8 cellular contexts compared by ENCODE assay signal in the genomic region with DNA sequence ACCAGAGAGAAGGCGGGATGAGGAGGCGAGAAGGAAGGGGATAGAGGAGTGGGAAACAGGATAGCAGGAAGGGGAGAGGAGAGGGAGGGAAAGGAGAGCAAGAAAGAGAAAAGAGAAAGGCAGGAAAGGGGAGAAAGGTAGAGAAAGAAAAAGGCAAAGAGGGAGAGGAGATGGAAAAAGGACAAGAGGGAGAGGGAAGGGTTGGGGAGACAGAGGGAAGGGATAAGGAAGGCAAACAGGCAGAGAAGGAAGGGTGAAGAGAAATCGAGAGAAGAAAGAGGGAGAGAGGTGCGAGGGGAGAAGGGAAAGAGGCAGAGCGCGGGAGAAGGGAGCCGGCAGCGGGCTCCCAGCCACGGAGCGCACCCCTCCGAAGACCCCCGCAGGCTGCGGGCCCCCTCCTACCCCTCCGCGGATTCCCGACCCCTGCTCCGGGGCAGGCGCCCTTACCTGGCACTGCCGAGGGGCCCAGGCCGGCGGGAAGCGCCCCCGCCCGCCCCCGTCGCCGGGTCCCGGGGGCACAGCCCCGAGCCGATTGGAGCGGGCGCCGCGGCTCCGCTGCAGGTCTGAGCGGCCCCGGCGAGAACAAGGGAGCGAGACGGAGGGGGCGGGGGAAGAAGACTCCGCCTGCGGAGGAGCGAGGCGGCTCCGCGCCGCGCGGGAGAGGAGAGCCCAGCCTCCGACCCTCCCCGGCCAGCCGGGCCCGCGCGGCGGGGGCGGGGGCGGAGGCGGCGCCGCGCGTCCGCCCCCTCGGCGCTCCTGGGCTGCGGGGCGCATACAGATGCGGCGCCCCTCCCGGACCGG. TPM values are rescaled to one million over a fixed set of nuclear protein-coding genes. Genes with fewer than 3 reads are reported as not detected.
DNase-seq lines count a peak whose midpoint lies in the region; ATAC-seq and TF ChIP-seq lines count a peak whose summit lies in the region.

A gene with protein sequence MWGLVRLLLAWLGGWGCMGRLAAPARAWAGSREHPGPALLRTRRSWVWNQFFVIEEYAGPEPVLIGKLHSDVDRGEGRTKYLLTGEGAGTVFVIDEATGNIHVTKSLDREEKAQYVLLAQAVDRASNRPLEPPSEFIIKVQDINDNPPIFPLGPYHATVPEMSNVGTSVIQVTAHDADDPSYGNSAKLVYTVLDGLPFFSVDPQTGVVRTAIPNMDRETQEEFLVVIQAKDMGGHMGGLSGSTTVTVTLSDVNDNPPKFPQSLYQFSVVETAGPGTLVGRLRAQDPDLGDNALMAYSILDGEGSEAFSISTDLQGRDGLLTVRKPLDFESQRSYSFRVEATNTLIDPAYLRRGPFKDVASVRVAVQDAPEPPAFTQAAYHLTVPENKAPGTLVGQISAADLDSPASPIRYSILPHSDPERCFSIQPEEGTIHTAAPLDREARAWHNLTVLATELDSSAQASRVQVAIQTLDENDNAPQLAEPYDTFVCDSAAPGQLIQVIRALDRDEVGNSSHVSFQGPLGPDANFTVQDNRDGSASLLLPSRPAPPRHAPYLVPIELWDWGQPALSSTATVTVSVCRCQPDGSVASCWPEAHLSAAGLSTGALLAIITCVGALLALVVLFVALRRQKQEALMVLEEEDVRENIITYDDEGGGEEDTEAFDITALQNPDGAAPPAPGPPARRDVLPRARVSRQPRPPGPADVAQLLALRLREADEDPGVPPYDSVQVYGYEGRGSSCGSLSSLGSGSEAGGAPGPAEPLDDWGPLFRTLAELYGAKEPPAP (minus strand): TSS at position 565 of the 801 bp plus-strand sequence. CDS start 1,787 bp downstream, outside the sequence.

- peaks cover 28% of the 10 kb centered on the region for H3K4me1 ChIP-seq in body of pancreas

- no peaks in the 10 kb centered on the region for H3K27me3 ChIP-seq in body of pancreas

- ATAC-seq in HG02588 (IDR thresholded peaks at IDR 0.05; ENCODE audit: unreplicated experiment) (peak; percentile 49), body of pancreas (peak; percentile 73)

- peaks cover 11 to 15% of the 10 kb centered on the region in 2 donors for H3K36me3 ChIP-seq in body of pancreas (replicated peaks in 1 of 2; ENCODE audit: insufficient read depth in 1 of 2, low read depth in 2 of 2)

- peak within 1 kb of the TSS; percentile 56 to 73 (median 68) for H3K27ac ChIP-seq in body of pancreas

- H3K4me3 ChIP-seq in body of pancreas: peak within 1 kb of the TSS; percentile 40 to 63

- 5 to 15% methylated on average over 13 to 34 of the region's 73 CpGs for WGBS in body of pancreas, 2 donors

- no peak for TF ChIP-seq CTCF in body of pancreas (IDR thresholded peaks at IDR 0.05)

- DNase-seq in Daoy (ENCODE audit: low read depth) (peak; percentile 85), SK-MEL-5 (ENCODE audit: low read depth, low spot score) (peak; percentile 51), body of pancreas (peak; percentile 73 to 82 (median 76)), iPS-NIHi11 (ENCODE audit: low spot score) (peak; percentile 87), NCI-H2107 treated with DMSO at 0.1 percent for 48 hours (lab: John Stamatoyannopoulos, UW; ENCODE audit: unreplicated experiment) (no peak)
- DNase-seq in stimulated activated CD4-positive, alpha-beta T cell treated with anti-CD3 and anti-CD28 coated beads, Interleukin-12 subunit alpha, Interleukin-12 subunit beta, amount 100 ng/mL, for 4 hours: peak; percentile 64
- no peak for DNase-seq in effector CD8-positive, alpha-beta T cell (lab: John Stamatoyannopoulos, UW)

- in situ Hi-C loops in SK-MEL-5 (cut with HindIII; ENCODE audit: low pct_unique_long_range_greater_than_20kb, low sequenced_read_pairs): no loop called here

- intact Hi-C loops in body of pancreas (cut with DNase I): loop anchor here (5.0 kb wide), 1 partner anchor 70 kb away; no protein-coding TSS in a partner anchor

- no peak for TF ChIP-seq POLR2A in body of pancreas (IDR thresholded peaks at IDR 0.05)

- H3K9me3 ChIP-seq in body of pancreas: no peaks in the 10 kb centered on the region

RNA-seq across cellular contexts. Expression of the gene that starts here (rescaled TPM):
- 4.2 and 5.5 TPM in 2 replicates for total RNA-seq in Daoy (2014; rRNA removed; shearing (Covaris generic))
- total RNA-seq in SK-MEL-5 (2014; rRNA removed; shearing (Covaris generic)): 0.96 and 1.1 TPM in 2 replicates
- 1.3 and 2.2 TPM in 2 replicates for polyA plus RNA-seq in SK-MEL-5 (2015; cell fraction: cytosol; rRNA removed)
- polyA plus RNA-seq in SK-MEL-5 (2015; cell fraction: nucleus; rRNA removed): 12.3 and 13.5 TPM in 2 replicates
- 1 to 10 TPM; 4.9 to 9.9 TPM for total RNA-seq in body of pancreas

Comparison
In these comparisons a context has a peak if more than half of its experiments do, and no peak if none do; other contexts are left out.
1. DNase-seq: peak in Daoy (single experiment), SK-MEL-5 (single experiment), body of pancreas (4 of 4), iPS-NIHi11 (single experiment) and stimulated activated CD4-positive, alpha-beta T cell treated with anti-CD3 and anti-CD28 coated beads, Interleukin-12 subunit alpha, Interleukin-12 subunit beta, amount 100 ng/mL, for 4 hours (single experiment); none in effector CD8-positive, alpha-beta T cell (single experiment) and NCI-H2107 treated with DMSO at 0.1 percent for 48 hours (single experiment).